In genomic region chr7:136116186-136116585, GRCh38 we compare ENCODE assay signal across 14 cellular contexts.
A peak's percentile ranks its signal among the peaks of the same experiment; 100 is the strongest.
DNase-seq lines count a peak whose midpoint lies in the region; ATAC-seq, FAIRE-seq and TF ChIP-seq lines count a peak whose summit lies in the region.
"Had no signal": no experiment of that assay in that cellular context is flagged by ENCODE, and none has a peak within 500 bp of the region (broad histone marks: within the 10 kb centered on the region; RNA-seq: fewer than 3 reads in every experiment).

No MANE protein-coding gene starts in this region.

- H3K79me2 ChIP-seq in HepG2 (ENCODE audit: insufficient read depth, low read length): no peaks in the 10 kb centered on the region

- H3K9me3 ChIP-seq in HepG2 (ENCODE audit: low read length) (no peaks in the 10 kb centered on the region), right lobe of liver (no peaks in the 10 kb centered on the region), kidney (ENCODE audit: control insufficient read depth in 1 of 2, low read length in 2 of 2) (no peaks in the 10 kb centered on the region), right atrium auricular region (no peaks in the 10 kb centered on the region)

- TF ChIP-seq CTCF in HepG2 (CRISPR knock-in tag; IDR thresholded peaks at IDR 0.05) (no peak), right lobe of liver (IDR thresholded peaks at IDR 0.05) (no peak), kidney (IDR thresholded peaks at IDR 0.05; ENCODE audit: borderline replicate concordance, extremely low read depth, insufficient read depth) (no peak), right atrium auricular region (IDR thresholded peaks at IDR 0.05) (no peak)

- no peak for FAIRE-seq in HepG2 (lab: Jason Lieb, UNC)
- FAIRE-seq in kidney (lab: Jason Lieb, UNC): no peak
- FAIRE-seq: A204.1, G401.6, GM12891 had no signal

- no peak for TF ChIP-seq RAD21 in HepG2 (CRISPR knock-in tag; IDR thresholded peaks at IDR 0.05)

- TF ChIP-seq POLR2A in HepG2 (IDR thresholded peaks at IDR 0.05; ENCODE audit: insufficient read depth in 1 of 2, low read depth in 2 of 2, low read length in 2 of 2) (no peak), right lobe of liver (IDR thresholded peaks at IDR 0.05) (no peak)

- H3K4me1 ChIP-seq in HepG2 (ENCODE audit: insufficient read depth, low read length): no peaks in the 10 kb centered on the region
- H3K4me1 ChIP-seq in right lobe of liver: no peaks in the 10 kb centered on the region
- no peaks in the 10 kb centered on the region for H3K4me1 ChIP-seq in kidney (ENCODE audit: control insufficient read depth in 1 of 2, insufficient read depth in 1 of 2, low read depth in 1 of 2, low read length in 2 of 2)
- H3K4me1 ChIP-seq in right atrium auricular region: no peaks in the 10 kb centered on the region

- no peak for DNase-seq in HepG2 (ENCODE audit: low spot score)
- no peak for DNase-seq in right lobe of liver
- peak; percentile 23 for DNase-seq in NCI-H69 (lab: John Stamatoyannopoulos, UW)
- peak; percentile 64 for DNase-seq in kidney
- DNase-seq in activated naive CD4-positive, alpha-beta T cell treated with Interleukin-2 at 50 U/mL for 16 hours: no peak
- no peak for DNase-seq in right atrium auricular region (ENCODE audit: low spot score)
- DNase-seq: DMS79, H7 had no signal

- CTCF ChIA-PET in HepG2 (lab: Yijun Ruan, JAX; ENCODE audit: low intra/inter-chr PET ratio, low total read pairs): no interaction called here

- no peak overlapping the region for H3K4me3 ChIP-seq in HepG2 (replicated peaks in 1 of 3; ENCODE audit: insufficient read depth in 1 of 3, low read depth in 2 of 3, low read length in 3 of 3)
- no peak overlapping the region for H3K4me3 ChIP-seq in right lobe of liver
- no peak overlapping the region for H3K4me3 ChIP-seq in kidney (ENCODE audit: low read length in 2 of 2)
- no peak overlapping the region for H3K4me3 ChIP-seq in right atrium auricular region
- H3K4me3 ChIP-seq: GM23338 had no signal

- H3K27me3 ChIP-seq in HepG2 (ENCODE audit: control insufficient read depth in 1 of 2, insufficient read depth in 2 of 2, low read length in 2 of 2) (no peaks in the 10 kb centered on the region), right lobe of liver (no peaks in the 10 kb centered on the region), right atrium auricular region (no peaks in the 10 kb centered on the region)

- TF ChIP-seq EP300 in HepG2 (IDR thresholded peaks at IDR 0.05; ENCODE audit: low read depth in 2 of 2, low read length in 2 of 2) (no peak), HepG2 (CRISPR knock-in tag; IDR thresholded peaks at IDR 0.05; ENCODE audit: borderline replicate concordance) (no peak)

- H3K27ac ChIP-seq in HepG2 (ENCODE audit: extremely low read length, insufficient read depth, low read length): no peak overlapping the region
- no peak overlapping the region for H3K27ac ChIP-seq in right lobe of liver
- H3K27ac ChIP-seq in kidney (ENCODE audit: low read depth in 2 of 2, low read length in 2 of 2): no peak overlapping the region
- H3K27ac ChIP-seq in right atrium auricular region: no peak overlapping the region
- H3K27ac ChIP-seq: C4-2B had no signal

- H3K36me3 ChIP-seq in HepG2 (replicated peaks in 1 of 2; ENCODE audit: control insufficient read depth in 1 of 2, insufficient read depth in 2 of 2, low read length in 2 of 2) (no peaks in the 10 kb centered on the region), right lobe of liver (no peaks in the 10 kb centered on the region), kidney (ENCODE audit: control insufficient read depth in 1 of 2, insufficient read depth in 2 of 2, low read length in 2 of 2) (no peaks in the 10 kb centered on the region), right atrium auricular region (no peaks in the 10 kb centered on the region)

- no TSS peak for BruUV-seq in HepG2 (replicated peaks; lab: Mats Ljungman, UMichigan)

- ATAC-seq in HepG2 (no peak; the same call in 2 of the 3 replicates), right lobe of liver (no peak), GM21447 (IDR thresholded peaks at IDR 0.05; ENCODE audit: unreplicated experiment) (no peak)

- H2AFZ ChIP-seq in HepG2 (ENCODE audit: low read length): no peak overlapping the region

- H3K9ac ChIP-seq in HepG2 (ENCODE audit: insufficient read depth, low read depth, low read length): no peak overlapping the region
- no peak overlapping the region for H3K9ac ChIP-seq in kidney (ENCODE audit: low read length in 2 of 2)

- H4K20me1 ChIP-seq in HepG2 (ENCODE audit: insufficient read depth, low read length): no peaks in the 10 kb centered on the region

- in situ Hi-C loops in HepG2 (cut with HindIII; ENCODE audit: extremely low pct_ligation_motif_present, low pct_unique_long_range_greater_than_20kb): no loop called here

- POLR2A ChIA-PET in HepG2 (lab: Yijun Ruan, JAX): no interaction called here

- intact Hi-C loops in HepG2 (cut with micrococcal nuclease; ENCODE audit: unreplicated experiment): no loop called here
- intact Hi-C loops in right lobe of liver (cut with DNase I): no loop called here
- intact Hi-C loops in kidney (cut with DNase I): no loop called here

- no peak overlapping the region for H3K4me2 ChIP-seq in HepG2 (ENCODE audit: low read depth, low read length)
- H3K4me2 ChIP-seq: GM23338 had no signal

- 40% methylated on average over 2 of the region's 11 CpGs for WGBS in HepG2 (ENCODE audit: low lambda C conversion rate)
- WGBS in right lobe of liver (ENCODE audit: insufficient coverage, low coverage, low lambda C conversion rate, missing lambda C conversion rate): 47% methylated on average over 2 of the region's 11 CpGs

TF ChIP-seq in HepG2, 621 proteins besides CTCF, POLR2A, EP300 and RAD21:
- TF ChIP-seq PLRG1 (conservative IDR thresholded peaks at IDR 0.05): no peak
- TF ChIP-seq LCORL (IDR thresholded peaks at IDR 0.05): peak; percentile 78
- no peak for TF ChIP-seq LCORL (CRISPR knock-in tag; IDR thresholded peaks at IDR 0.05)

Comparison
In these comparisons a context has a peak if more than half of its experiments do, and no peak if none do; other contexts are left out.
1. DNase-seq: peak in NCI-H69 (single experiment) and kidney (single experiment); none in HepG2 (single experiment), right lobe of liver (0 of 3), activated naive CD4-positive, alpha-beta T cell treated with Interleukin-2 at 50 U/mL for 16 hours (single experiment) and right atrium auricular region (single experiment).